11 cellular contexts compared by ENCODE assay signal in genomic region chr14:67999693-68000384, GRCh38.
DNase-seq lines count a peak whose midpoint lies in the region; ATAC-seq and TF ChIP-seq lines count a peak whose summit lies in the region.
"Had no signal": no experiment of that assay in that cellular context is flagged by ENCODE, and none has a peak within 500 bp of the region (broad histone marks: within the 10 kb centered on the region; RNA-seq: fewer than 3 reads in every experiment).

No MANE protein-coding gene starts in this region.

- no peak for TF ChIP-seq POLR2A in IMR-90 (IDR thresholded peaks at IDR 0.05; ENCODE audit: low read depth, low read length)

- H3K4me2 ChIP-seq in IMR-90 (ENCODE audit: low read depth, low read length) (peak overlapping the region; percentile 97), mesenchymal stem cell (ENCODE audit: low read length, poor library complexity, severe bottlenecking) (no peak overlapping the region)

- H3K27ac ChIP-seq in IMR-90 (ENCODE audit: insufficient read depth, low read length) (peak overlapping the region; percentile 70), mesenchymal stem cell (ENCODE audit: low read length, poor library complexity, severe bottlenecking) (peak overlapping the region; percentile 97)

- H3K56ac ChIP-seq in IMR-90 (ENCODE audit: extremely low read depth, insufficient read depth, low read length) = peak overlapping the region; percentile 59; the same call in 1 of the 2 replicates

- H2AFZ ChIP-seq in IMR-90 (replicated peaks; ENCODE audit: low read length, poor library complexity) (no peak overlapping the region), mesenchymal stem cell (ENCODE audit: low read depth, low read length) (no peak overlapping the region)

- H3K27me3 ChIP-seq in IMR-90 (ENCODE audit: control insufficient read depth, insufficient read depth, low read length) = no peaks in the 10 kb centered on the region
- no peaks in the 10 kb centered on the region for H3K27me3 ChIP-seq in mesenchymal stem cell (ENCODE audit: control insufficient read depth in 1 of 2, insufficient read depth in 1 of 2, low read length in 2 of 2)

- H3K4ac ChIP-seq in IMR-90 (ENCODE audit: low read depth, low read length) (peak overlapping the region; percentile 81; the same call in 1 of the 2 replicates), mesenchymal stem cell (ENCODE audit: low read depth in 1 of 2, low read length in 2 of 2) (no peak overlapping the region)

- POLR2A ChIA-PET in IMR-90 (lab: Charles Lee; ENCODE audit: unreplicated experiment) = no interaction called here

- H2AK5ac ChIP-seq in IMR-90 (ENCODE audit: low read depth, low read length) (no peak overlapping the region), mesenchymal stem cell (ENCODE audit: low read length, severe bottlenecking) (no peak overlapping the region)

- peaks cover 4% of the 10 kb centered on the region; the same call in 1 of the 2 replicates for H3K4me1 ChIP-seq in IMR-90 (ENCODE audit: control insufficient read depth, insufficient read depth, low read length)
- H3K4me1 ChIP-seq in mesenchymal stem cell (ENCODE audit: control insufficient read depth, insufficient read depth, low read depth, low read length) = no peaks in the 10 kb centered on the region

- no peak overlapping the region for H2AK9ac ChIP-seq in IMR-90 (replicated peaks; ENCODE audit: low read depth, low read length, poor library complexity)

- no peak overlapping the region for H3K9ac ChIP-seq in IMR-90 (ENCODE audit: low read depth, low read length)
- peak overlapping the region; percentile 88 for H3K9ac ChIP-seq in mesenchymal stem cell (ENCODE audit: low read length)

- CTCF ChIA-PET in IMR-90 (lab: Yijun Ruan, JAX) = no interaction called here

- no peaks in the 10 kb centered on the region for H3K9me3 ChIP-seq in IMR-90 (ENCODE audit: control insufficient read depth, insufficient read depth, low read length)
- no peaks in the 10 kb centered on the region for H3K9me3 ChIP-seq in mesenchymal stem cell (ENCODE audit: control insufficient read depth, low read length)

- peak overlapping the region; percentile 52; the same call in 1 of the 2 replicates for H4K5ac ChIP-seq in IMR-90 (ENCODE audit: low read depth, low read length)

- H3K18ac ChIP-seq in IMR-90 (ENCODE audit: low read depth, low read length) (peak overlapping the region; percentile 96), mesenchymal stem cell (ENCODE audit: low read depth in 1 of 2, low read length in 2 of 2) (no peak overlapping the region)

- H3K36me3 ChIP-seq in IMR-90 (ENCODE audit: control insufficient read depth, insufficient read depth, low read length) (no peaks in the 10 kb centered on the region), mesenchymal stem cell (ENCODE audit: control insufficient read depth in 1 of 2, insufficient read depth in 2 of 2, low read depth in 1 of 2, low read length in 2 of 2) (no peaks in the 10 kb centered on the region)

- H2BK12ac ChIP-seq in mesenchymal stem cell (ENCODE audit: low read length in 2 of 2) = no peak overlapping the region

- TF ChIP-seq CTCF in IMR-90 (conservative IDR thresholded peaks at IDR 0.05; ENCODE audit: low read depth, low read length) = no peak
- no peak for TF ChIP-seq CTCF in cardiac fibroblast (IDR thresholded peaks at IDR 0.05; ENCODE audit: low read depth, low read length)

- 0 out of 2 replicates have a peak, but pooled peaks have one; percentile 2 for TF ChIP-seq RAD21 in IMR-90 (IDR thresholded peaks at IDR 0.05; ENCODE audit: low read length)

- peak overlapping the region; percentile 77 for H3K14ac ChIP-seq in IMR-90 (replicated peaks; ENCODE audit: low read depth, low read length)
- no peak overlapping the region for H3K14ac ChIP-seq in mesenchymal stem cell (ENCODE audit: low read length in 2 of 2)

- DNase-seq in A172 (ENCODE audit: low spot score) = peak; percentile 78
- DNase-seq in IMR-90 = peak; percentile 86
- DNase-seq in cardiac fibroblast (ENCODE audit: low read depth in 2 of 2) = peak; percentile 67 to 77
- DNase-seq in mesenchymal stem cell = peak; percentile 89
- no peak for DNase-seq in HK-2 (ENCODE audit: unreplicated experiment)
- DNase-seq in GF-D8 (lab: John Stamatoyannopoulos, UW) = no peak
- DNase-seq in ureter (ENCODE audit: low spot score) = no peak
- DNase-seq: amygdala, Kasumi-1, NCI-H526 had no signal

- no peaks in the 10 kb centered on the region; a peak in 1 of 4 replicates for H3K79me1 ChIP-seq in IMR-90 (ENCODE audit: low read depth in 1 of 2, low read length in 2 of 2)
- H3K79me1 ChIP-seq in mesenchymal stem cell (replicated peaks; ENCODE audit: low read length, poor library complexity, severe bottlenecking) = peaks cover 3% of the 10 kb centered on the region

- H3K23ac ChIP-seq in IMR-90 (ENCODE audit: low read depth, low read length) (peak overlapping the region; percentile 29; the same call in 1 of the 2 replicates), mesenchymal stem cell (ENCODE audit: low read length in 2 of 2) (no peak overlapping the region)

- dilution Hi-C loops in IMR-90 (cut with HindIII; ENCODE audit: low sequenced_read_pairs, unreplicated experiment) = no loop called here

- H4K8ac ChIP-seq in IMR-90 (ENCODE audit: low read depth in 2 of 2, low read length in 2 of 2) = peak overlapping the region in 1 of 2 experiments; percentile 66; a peak in 2 of 4 replicates
- H4K8ac ChIP-seq in mesenchymal stem cell (ENCODE audit: low read length) = no peak overlapping the region

- H3K9me1 ChIP-seq in IMR-90 (ENCODE audit: insufficient read depth, low read length) = peaks cover 2% of the 10 kb centered on the region; the same call in 1 of the 2 replicates

- H3K4me3 ChIP-seq in IMR-90 (ENCODE audit: insufficient read depth, low read depth, low read length) (no peak overlapping the region), cardiac fibroblast (replicated peaks in 1 of 2; ENCODE audit: low read depth in 2 of 2, low read length in 2 of 2) (no peak overlapping the region), mesenchymal stem cell (ENCODE audit: insufficient read depth in 1 of 2, low read depth in 1 of 2, low read length in 2 of 2) (peak overlapping the region in 1 of 2 experiments; percentile 64)

- H2BK5ac ChIP-seq in IMR-90 (ENCODE audit: low read depth, low read length, poor library complexity, severe bottlenecking) (peak overlapping the region; percentile 76), mesenchymal stem cell (ENCODE audit: low read depth, low read length, poor library complexity, severe bottlenecking) (peak overlapping the region; percentile 91)

- H2BK15ac ChIP-seq in IMR-90 (ENCODE audit: low read depth, low read length) (peak overlapping the region; percentile 37; the same call in 1 of the 3 replicates), mesenchymal stem cell (ENCODE audit: low read depth, poor library complexity, severe bottlenecking) (no peak overlapping the region)

- H2BK120ac ChIP-seq in IMR-90 (ENCODE audit: low read depth, low read length) (peak overlapping the region; percentile 88), mesenchymal stem cell (ENCODE audit: low read depth, low read length) (no peak overlapping the region)

- ATAC-seq in IMR-90 (ENCODE audit: low read depth) = peak; percentile 95
- no peak for ATAC-seq in HG03025 (IDR thresholded peaks at IDR 0.05; ENCODE audit: low FRiP score, unreplicated experiment)

- intact Hi-C loops in IMR-90 (cut with micrococcal nuclease) = loop anchor here (1.0 kb wide), 1 partner anchor 35 kb away; no protein-coding TSS in a partner anchor

- peak overlapping the region; percentile 64 for H4K91ac ChIP-seq in IMR-90 (ENCODE audit: insufficient read depth, low read depth, low read length)
- H4K91ac ChIP-seq in mesenchymal stem cell (ENCODE audit: low read length) = no peak overlapping the region

- BruUV-seq in IMR-90 (replicated peaks; lab: Mats Ljungman, UMichigan) = no TSS peak

- in situ Hi-C loops in IMR-90 (cut with MboI; ENCODE audit: low sequenced_read_pairs) = no loop called here

- peak overlapping the region; percentile 90 for H2BK20ac ChIP-seq in IMR-90 (ENCODE audit: low read depth, low read length)

- H4K20me1 ChIP-seq in IMR-90 (ENCODE audit: insufficient read depth, low read length) = no peaks in the 10 kb centered on the region

- no CpG with 5 or more reads among the region's 5 CpGs for WGBS in IMR-90 (ENCODE audit: extremely low coverage in 2 of 2, insufficient read length in 1 of 2), 2 experiments
- WGBS in mesenchymal stem cell = 0% methylated on average over 3 of the region's 5 CpGs

TF ChIP-seq in IMR-90, 13 proteins besides CTCF, POLR2A, EP300 and RAD21:
- TF ChIP-seq MAFK (IDR thresholded peaks at IDR 0.05; ENCODE audit: low read depth, low read length) (peak; percentile 66), NFE2L2 (IDR thresholded peaks at IDR 0.05; ENCODE audit: low read depth, low read length) (no peak), FOS (IDR thresholded peaks at IDR 0.05; ENCODE audit: low read depth, low read length) (peak; percentile 30; the same call in 1 of the 2 replicates)

Comparison
In these comparisons a context has a peak if more than half of its experiments do, and no peak if none do; other contexts are left out.
1. DNase-seq: peak in A172 (single experiment), IMR-90 (single experiment), cardiac fibroblast (2 of 2) and mesenchymal stem cell (single experiment); none in HK-2 (single experiment), GF-D8 (single experiment) and ureter (single experiment).